ENCODE assay signal across 22 cellular contexts in the genomic region with DNA sequence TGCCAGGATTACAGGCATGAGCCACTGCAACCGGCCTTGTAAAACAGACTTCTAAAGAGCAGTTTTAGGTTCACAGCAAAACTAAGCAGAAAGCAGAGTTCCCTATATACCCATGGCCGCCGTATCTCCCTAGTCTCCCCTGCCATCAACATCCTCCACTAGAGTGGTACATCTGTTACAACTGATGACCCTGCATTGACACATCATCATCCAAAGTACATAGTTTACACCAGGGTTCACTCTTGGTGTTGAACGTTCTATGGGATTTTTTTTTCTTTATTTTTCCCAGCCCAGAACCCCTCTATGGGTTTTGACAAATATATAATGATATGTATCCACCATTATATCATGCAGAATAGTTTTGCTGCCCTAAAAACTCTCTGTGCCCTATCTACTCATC.
"Had no signal": no experiment of that assay in that cellular context is flagged by ENCODE, and none has a peak within 500 bp of the region (broad histone marks: within the 10 kb centered on the region; RNA-seq: fewer than 3 reads in every experiment).

No MANE protein-coding gene starts in this region.

- DNase-seq: dermis blood vessel endothelial cell; dorsolateral prefrontal cortex; effector CD4-positive, alpha-beta T cell; effector memory CD4-positive, alpha-beta T cell; foreskin keratinocyte; heart left ventricle; hypothalamus; immature natural killer cell; islet precursor cell; kidney; kidney glomerular epithelial cell; left colon; left ventricle myocardium inferior; lower lobe of right lung; mesenchymal stem cell; mucosa of descending colon had no signal

- H3K9me3 ChIP-seq: esophagus muscularis mucosa, gastroesophageal sphincter, heart left ventricle, left ventricle myocardium inferior, lower lobe of right lung, mucosa of descending colon had no signal

- H3K36me3 Mint-ChIP-seq: immature natural killer cell, mesothelial cell of epicardium had no signal

- H3K27ac Mint-ChIP-seq: mesothelial cell of epicardium had no signal

- H2AFZ ChIP-seq: hepatocyte had no signal

- H3K4me1 ChIP-seq: foreskin keratinocyte had no signal

- H3K9me3 Mint-ChIP-seq: immature natural killer cell, mesothelial cell of epicardium had no signal

- H3K36me3 ChIP-seq: esophagus muscularis mucosa, gastroesophageal sphincter, heart left ventricle, left ventricle myocardium inferior, lower lobe of right lung had no signal

- H3K79me2 ChIP-seq: hepatocyte had no signal

- H3K27me3 ChIP-seq: dorsolateral prefrontal cortex, esophagus muscularis mucosa, foreskin keratinocyte, gastroesophageal sphincter, heart left ventricle, hepatocyte had no signal

- H3K27ac ChIP-seq: coronary artery, esophagus muscularis mucosa, foreskin keratinocyte, gastroesophageal sphincter, heart left ventricle, hepatocyte, left ventricle myocardium inferior, lower lobe of right lung had no signal

- H3K4me3 ChIP-seq: coronary artery, dorsolateral prefrontal cortex, esophagus muscularis mucosa, gastroesophageal sphincter, heart left ventricle, hepatocyte, left ventricle myocardium inferior, lower lobe of right lung, mucosa of descending colon had no signal

- H3K4me3 Mint-ChIP-seq: immature natural killer cell, mesothelial cell of epicardium had no signal

- H3K4me2 ChIP-seq: hepatocyte had no signal

- ATAC-seq: foreskin keratinocyte, gastroesophageal sphincter, heart left ventricle, left colon, left lobe of liver, lower lobe of right lung, mucosa of descending colon had no signal
